Comparison of ENCODE assay signal across 1 cellular context in the genomic region with DNA sequence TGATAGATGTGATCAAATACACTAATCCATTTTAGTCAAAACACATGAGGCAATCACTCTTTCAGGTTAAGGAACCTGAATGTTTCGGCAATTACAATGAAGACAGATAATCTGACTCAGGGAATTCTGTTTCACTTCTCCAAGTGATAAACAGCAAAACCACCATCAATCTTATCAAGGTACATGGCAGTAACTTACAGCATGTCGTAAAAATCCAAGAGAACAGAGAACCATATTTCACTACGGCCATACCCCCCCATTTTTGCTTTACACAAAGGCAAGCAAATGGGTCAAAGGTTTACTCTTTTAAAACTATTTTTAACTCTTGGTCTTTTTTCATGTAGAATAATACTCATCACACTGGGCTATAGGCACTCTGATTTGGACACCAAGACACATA.
A peak's percentile ranks its signal among the peaks of the same experiment; 100 is the strongest.
TF ChIP-seq lines count a peak whose summit lies in the region.

No MANE protein-coding gene starts in this region.

TF ChIP-seq in K562, 482 proteins besides CTCF, POLR2A, EP300 and RAD21 (continued from another document):
- TF ChIP-seq, protein P1, sequence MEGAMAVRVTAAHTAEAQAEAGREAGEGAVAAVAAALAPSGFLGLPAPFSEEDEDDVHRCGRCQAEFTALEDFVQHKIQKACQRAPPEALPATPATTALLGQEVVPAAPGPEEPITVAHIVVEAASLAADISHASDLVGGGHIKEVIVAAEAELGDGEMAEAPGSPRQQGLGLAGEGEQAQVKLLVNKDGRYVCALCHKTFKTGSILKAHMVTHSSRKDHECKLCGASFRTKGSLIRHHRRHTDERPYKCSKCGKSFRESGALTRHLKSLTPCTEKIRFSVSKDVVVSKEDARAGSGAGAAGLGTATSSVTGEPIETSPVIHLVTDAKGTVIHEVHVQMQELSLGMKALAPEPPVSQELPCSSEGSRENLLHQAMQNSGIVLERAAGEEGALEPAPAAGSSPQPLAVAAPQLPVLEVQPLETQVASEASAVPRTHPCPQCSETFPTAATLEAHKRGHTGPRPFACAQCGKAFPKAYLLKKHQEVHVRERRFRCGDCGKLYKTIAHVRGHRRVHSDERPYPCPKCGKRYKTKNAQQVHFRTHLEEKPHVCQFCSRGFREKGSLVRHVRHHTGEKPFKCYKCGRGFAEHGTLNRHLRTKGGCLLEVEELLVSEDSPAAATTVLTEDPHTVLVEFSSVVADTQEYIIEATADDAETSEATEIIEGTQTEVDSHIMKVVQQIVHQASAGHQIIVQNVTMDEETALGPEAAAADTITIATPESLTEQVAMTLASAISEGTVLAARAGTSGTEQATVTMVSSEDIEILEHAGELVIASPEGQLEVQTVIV (CRISPR knock-in tag; IDR thresholded peaks at IDR 0.05; ENCODE audit: borderline replicate concordance), result peak; percentile 93
- TF ChIP-seq, protein P2, sequence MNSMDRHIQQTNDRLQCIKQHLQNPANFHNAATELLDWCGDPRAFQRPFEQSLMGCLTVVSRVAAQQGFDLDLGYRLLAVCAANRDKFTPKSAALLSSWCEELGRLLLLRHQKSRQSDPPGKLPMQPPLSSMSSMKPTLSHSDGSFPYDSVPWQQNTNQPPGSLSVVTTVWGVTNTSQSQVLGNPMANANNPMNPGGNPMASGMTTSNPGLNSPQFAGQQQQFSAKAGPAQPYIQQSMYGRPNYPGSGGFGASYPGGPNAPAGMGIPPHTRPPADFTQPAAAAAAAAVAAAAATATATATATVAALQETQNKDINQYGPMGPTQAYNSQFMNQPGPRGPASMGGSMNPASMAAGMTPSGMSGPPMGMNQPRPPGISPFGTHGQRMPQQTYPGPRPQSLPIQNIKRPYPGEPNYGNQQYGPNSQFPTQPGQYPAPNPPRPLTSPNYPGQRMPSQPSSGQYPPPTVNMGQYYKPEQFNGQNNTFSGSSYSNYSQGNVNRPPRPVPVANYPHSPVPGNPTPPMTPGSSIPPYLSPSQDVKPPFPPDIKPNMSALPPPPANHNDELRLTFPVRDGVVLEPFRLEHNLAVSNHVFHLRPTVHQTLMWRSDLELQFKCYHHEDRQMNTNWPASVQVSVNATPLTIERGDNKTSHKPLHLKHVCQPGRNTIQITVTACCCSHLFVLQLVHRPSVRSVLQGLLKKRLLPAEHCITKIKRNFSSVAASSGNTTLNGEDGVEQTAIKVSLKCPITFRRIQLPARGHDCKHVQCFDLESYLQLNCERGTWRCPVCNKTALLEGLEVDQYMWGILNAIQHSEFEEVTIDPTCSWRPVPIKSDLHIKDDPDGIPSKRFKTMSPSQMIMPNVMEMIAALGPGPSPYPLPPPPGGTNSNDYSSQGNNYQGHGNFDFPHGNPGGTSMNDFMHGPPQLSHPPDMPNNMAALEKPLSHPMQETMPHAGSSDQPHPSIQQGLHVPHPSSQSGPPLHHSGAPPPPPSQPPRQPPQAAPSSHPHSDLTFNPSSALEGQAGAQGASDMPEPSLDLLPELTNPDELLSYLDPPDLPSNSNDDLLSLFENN (IDR thresholded peaks at IDR 0.05; ENCODE audit: low read depth in 2 of 2, low read length in 2 of 2), result no peak
- TF ChIP-seq SETDB1 (IDR thresholded peaks at IDR 0.05; ENCODE audit: low read length) (no peak), KLF16 (IDR thresholded peaks at IDR 0.05) (no peak), PHF8 (IDR thresholded peaks at IDR 0.05; ENCODE audit: borderline replicate concordance, low read length) (no peak), GABPB2 (CRISPR knock-in tag; conservative IDR thresholded peaks at IDR 0.05) (no peak), C11orf30 (IDR thresholded peaks at IDR 0.05; ENCODE audit: low read depth) (peak; percentile 31; the same call in 1 of the 2 replicates), SMAD1 (IDR thresholded peaks at IDR 0.05; ENCODE audit: low read depth, low read length, partially characterized antibody) (no peak), ILK (tag; IDR thresholded peaks at IDR 0.05; ENCODE audit: borderline replicate concordance, low read depth) (no peak), RCOR1 (IDR thresholded peaks at IDR 0.05; ENCODE audit: borderline replicate concordance in 1 of 2, low read depth in 2 of 2, low read length in 2 of 2) (0 out of 4 replicates have a peak, but pooled peaks of 1 of the 2 experiments have one; percentile 12), GATAD2B (IDR thresholded peaks at IDR 0.05; ENCODE audit: borderline replicate concordance) (no peak), ZNF408 (CRISPR knock-in tag; IDR thresholded peaks at IDR 0.05; ENCODE audit: low read depth) (no peak), POLR3G (IDR thresholded peaks at IDR 0.05; ENCODE audit: extremely low read depth, insufficient read length, insufficient replicate concordance) (no peak)
- TF ChIP-seq, protein P3, sequence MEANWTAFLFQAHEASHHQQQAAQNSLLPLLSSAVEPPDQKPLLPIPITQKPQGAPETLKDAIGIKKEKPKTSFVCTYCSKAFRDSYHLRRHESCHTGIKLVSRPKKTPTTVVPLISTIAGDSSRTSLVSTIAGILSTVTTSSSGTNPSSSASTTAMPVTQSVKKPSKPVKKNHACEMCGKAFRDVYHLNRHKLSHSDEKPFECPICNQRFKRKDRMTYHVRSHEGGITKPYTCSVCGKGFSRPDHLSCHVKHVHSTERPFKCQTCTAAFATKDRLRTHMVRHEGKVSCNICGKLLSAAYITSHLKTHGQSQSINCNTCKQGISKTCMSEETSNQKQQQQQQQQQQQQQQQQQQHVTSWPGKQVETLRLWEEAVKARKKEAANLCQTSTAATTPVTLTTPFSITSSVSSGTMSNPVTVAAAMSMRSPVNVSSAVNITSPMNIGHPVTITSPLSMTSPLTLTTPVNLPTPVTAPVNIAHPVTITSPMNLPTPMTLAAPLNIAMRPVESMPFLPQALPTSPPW (CRISPR knock-in tag; IDR thresholded peaks at IDR 0.05), result 0 out of 2 replicates have a peak, but pooled peaks have one; percentile 7
- TF ChIP-seq, protein P4, sequence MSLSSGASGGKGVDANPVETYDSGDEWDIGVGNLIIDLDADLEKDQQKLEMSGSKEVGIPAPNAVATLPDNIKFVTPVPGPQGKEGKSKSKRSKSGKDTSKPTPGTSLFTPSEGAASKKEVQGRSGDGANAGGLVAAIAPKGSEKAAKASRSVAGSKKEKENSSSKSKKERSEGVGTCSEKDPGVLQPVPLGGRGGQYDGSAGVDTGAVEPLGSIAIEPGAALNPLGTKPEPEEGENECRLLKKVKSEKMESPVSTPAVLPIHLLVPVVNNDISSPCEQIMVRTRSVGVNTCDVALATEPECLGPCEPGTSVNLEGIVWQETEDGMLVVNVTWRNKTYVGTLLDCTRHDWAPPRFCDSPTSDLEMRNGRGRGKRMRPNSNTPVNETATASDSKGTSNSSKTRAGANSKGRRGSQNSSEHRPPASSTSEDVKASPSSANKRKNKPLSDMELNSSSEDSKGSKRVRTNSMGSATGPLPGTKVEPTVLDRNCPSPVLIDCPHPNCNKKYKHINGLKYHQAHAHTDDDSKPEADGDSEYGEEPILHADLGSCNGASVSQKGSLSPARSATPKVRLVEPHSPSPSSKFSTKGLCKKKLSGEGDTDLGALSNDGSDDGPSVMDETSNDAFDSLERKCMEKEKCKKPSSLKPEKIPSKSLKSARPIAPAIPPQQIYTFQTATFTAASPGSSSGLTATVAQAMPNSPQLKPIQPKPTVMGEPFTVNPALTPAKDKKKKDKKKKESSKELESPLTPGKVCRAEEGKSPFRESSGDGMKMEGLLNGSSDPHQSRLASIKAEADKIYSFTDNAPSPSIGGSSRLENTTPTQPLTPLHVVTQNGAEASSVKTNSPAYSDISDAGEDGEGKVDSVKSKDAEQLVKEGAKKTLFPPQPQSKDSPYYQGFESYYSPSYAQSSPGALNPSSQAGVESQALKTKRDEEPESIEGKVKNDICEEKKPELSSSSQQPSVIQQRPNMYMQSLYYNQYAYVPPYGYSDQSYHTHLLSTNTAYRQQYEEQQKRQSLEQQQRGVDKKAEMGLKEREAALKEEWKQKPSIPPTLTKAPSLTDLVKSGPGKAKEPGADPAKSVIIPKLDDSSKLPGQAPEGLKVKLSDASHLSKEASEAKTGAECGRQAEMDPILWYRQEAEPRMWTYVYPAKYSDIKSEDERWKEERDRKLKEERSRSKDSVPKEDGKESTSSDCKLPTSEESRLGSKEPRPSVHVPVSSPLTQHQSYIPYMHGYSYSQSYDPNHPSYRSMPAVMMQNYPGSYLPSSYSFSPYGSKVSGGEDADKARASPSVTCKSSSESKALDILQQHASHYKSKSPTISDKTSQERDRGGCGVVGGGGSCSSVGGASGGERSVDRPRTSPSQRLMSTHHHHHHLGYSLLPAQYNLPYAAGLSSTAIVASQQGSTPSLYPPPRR (CRISPR knock-in tag; IDR thresholded peaks at IDR 0.05; ENCODE audit: borderline replicate concordance), result no peak
- TF ChIP-seq, protein P5, sequence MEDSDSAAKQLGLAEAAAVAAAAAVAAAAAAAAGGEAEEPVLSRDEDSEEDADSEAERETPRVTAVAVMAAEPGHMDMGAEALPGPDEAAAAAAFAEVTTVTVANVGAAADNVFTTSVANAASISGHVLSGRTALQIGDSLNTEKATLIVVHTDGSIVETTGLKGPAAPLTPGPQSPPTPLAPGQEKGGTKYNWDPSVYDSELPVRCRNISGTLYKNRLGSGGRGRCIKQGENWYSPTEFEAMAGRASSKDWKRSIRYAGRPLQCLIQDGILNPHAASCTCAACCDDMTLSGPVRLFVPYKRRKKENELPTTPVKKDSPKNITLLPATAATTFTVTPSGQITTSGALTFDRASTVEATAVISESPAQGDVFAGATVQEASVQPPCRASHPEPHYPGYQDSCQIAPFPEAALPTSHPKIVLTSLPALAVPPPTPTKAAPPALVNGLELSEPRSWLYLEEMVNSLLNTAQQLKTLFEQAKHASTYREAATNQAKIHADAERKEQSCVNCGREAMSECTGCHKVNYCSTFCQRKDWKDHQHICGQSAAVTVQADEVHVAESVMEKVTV (CRISPR knock-in tag; IDR thresholded peaks at IDR 0.05), result no peak
- TF ChIP-seq, protein P6, sequence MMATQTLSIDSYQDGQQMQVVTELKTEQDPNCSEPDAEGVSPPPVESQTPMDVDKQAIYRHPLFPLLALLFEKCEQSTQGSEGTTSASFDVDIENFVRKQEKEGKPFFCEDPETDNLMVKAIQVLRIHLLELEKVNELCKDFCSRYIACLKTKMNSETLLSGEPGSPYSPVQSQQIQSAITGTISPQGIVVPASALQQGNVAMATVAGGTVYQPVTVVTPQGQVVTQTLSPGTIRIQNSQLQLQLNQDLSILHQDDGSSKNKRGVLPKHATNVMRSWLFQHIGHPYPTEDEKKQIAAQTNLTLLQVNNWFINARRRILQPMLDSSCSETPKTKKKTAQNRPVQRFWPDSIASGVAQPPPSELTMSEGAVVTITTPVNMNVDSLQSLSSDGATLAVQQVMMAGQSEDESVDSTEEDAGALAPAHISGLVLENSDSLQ (IDR thresholded peaks at IDR 0.05), result peak; percentile 63
- TF ChIP-seq, protein P7, sequence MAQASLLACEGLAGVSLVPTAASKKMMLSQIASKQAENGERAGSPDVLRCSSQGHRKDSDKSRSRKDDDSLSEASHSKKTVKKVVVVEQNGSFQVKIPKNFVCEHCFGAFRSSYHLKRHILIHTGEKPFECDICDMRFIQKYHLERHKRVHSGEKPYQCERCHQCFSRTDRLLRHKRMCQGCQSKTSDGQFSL (CRISPR knock-in tag; IDR thresholded peaks at IDR 0.05), result peak; percentile 73
- TF ChIP-seq, protein P7 (tag; IDR thresholded peaks at IDR 0.05), result no peak
- TF ChIP-seq, protein P8, sequence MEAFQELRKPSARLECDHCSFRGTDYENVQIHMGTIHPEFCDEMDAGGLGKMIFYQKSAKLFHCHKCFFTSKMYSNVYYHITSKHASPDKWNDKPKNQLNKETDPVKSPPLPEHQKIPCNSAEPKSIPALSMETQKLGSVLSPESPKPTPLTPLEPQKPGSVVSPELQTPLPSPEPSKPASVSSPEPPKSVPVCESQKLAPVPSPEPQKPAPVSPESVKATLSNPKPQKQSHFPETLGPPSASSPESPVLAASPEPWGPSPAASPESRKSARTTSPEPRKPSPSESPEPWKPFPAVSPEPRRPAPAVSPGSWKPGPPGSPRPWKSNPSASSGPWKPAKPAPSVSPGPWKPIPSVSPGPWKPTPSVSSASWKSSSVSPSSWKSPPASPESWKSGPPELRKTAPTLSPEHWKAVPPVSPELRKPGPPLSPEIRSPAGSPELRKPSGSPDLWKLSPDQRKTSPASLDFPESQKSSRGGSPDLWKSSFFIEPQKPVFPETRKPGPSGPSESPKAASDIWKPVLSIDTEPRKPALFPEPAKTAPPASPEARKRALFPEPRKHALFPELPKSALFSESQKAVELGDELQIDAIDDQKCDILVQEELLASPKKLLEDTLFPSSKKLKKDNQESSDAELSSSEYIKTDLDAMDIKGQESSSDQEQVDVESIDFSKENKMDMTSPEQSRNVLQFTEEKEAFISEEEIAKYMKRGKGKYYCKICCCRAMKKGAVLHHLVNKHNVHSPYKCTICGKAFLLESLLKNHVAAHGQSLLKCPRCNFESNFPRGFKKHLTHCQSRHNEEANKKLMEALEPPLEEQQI (IDR thresholded peaks at IDR 0.05), result no peak
- TF ChIP-seq, protein P9, sequence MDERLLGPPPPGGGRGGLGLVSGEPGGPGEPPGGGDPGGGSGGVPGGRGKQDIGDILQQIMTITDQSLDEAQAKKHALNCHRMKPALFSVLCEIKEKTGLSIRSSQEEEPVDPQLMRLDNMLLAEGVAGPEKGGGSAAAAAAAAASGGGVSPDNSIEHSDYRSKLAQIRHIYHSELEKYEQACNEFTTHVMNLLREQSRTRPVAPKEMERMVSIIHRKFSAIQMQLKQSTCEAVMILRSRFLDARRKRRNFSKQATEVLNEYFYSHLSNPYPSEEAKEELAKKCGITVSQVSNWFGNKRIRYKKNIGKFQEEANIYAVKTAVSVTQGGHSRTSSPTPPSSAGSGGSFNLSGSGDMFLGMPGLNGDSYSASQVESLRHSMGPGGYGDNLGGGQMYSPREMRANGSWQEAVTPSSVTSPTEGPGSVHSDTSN (CRISPR knock-in tag; IDR thresholded peaks at IDR 0.05; ENCODE audit: low read depth), result no peak
- TF ChIP-seq, protein P9 (tag; conservative IDR thresholded peaks at IDR 0.05; ENCODE audit: low read depth), result peak; percentile 81
- TF ChIP-seq, protein P10, sequence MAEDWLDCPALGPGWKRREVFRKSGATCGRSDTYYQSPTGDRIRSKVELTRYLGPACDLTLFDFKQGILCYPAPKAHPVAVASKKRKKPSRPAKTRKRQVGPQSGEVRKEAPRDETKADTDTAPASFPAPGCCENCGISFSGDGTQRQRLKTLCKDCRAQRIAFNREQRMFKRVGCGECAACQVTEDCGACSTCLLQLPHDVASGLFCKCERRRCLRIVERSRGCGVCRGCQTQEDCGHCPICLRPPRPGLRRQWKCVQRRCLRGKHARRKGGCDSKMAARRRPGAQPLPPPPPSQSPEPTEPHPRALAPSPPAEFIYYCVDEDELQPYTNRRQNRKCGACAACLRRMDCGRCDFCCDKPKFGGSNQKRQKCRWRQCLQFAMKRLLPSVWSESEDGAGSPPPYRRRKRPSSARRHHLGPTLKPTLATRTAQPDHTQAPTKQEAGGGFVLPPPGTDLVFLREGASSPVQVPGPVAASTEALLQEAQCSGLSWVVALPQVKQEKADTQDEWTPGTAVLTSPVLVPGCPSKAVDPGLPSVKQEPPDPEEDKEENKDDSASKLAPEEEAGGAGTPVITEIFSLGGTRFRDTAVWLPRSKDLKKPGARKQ (CRISPR knock-in tag; IDR thresholded peaks at IDR 0.05), result no peak
